In the genomic region with DNA sequence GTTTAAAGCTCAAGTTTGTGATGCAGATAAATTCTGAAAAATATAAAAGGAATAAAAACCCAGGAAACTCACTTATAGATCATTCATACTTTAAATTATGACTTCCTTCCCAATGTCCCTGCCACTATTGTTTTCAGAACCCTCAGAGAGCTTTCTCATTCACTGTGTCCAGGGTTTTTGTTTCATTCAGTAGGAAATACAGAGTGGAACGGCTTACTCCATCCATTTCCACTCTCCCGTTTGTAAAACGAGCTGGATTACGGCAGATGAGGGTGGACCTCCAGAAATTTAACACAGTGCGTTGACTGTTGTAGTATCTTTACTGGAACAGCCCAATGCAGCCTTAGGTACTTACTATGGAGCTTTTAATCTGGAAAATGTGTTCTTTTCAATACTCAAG, we compare ENCODE assay signal across 44 cellular contexts. TPM values are rescaled to one million over a fixed set of nuclear protein-coding genes. Genes with fewer than 3 reads are reported as not detected.
"Had no signal": no experiment of that assay in that cellular context is flagged by ENCODE, and none has a peak within 500 bp of the region (broad histone marks: within the 10 kb centered on the region; RNA-seq: fewer than 3 reads in every experiment).

No MANE protein-coding gene starts in this region.

- H3K27ac Mint-ChIP-seq: activated naive CD4-positive, alpha-beta T cell treated with anti-CD3 and anti-CD28 coated beads for 36 hours; activated naive CD4-positive, alpha-beta T cell treated with anti-CD3 and anti-CD28 coated beads, Interleukin-2, amount 10 ng/mL, durations not matched to agents 7 days and 5 days; activated naive CD4-positive, alpha-beta T cell treated with anti-CD3 and anti-CD28 coated beads, Interleukin-2, amount 50 U/mL, for 24 hours; activated naive CD4-positive, alpha-beta T cell treated with anti-CD3 and anti-CD28 coated beads, Interleukin-2, amount 50 U/mL, for 72 hours; activated naive CD8-positive, alpha-beta T cell; activated naive CD8-positive, alpha-beta T cell treated with anti-CD3 and anti-CD28 coated beads for 36 hours; activated naive CD8-positive, alpha-beta T cell treated with anti-CD3 and anti-CD28 coated beads, Interleukin-2, amount 10 ng/mL, durations not matched to agents 7 days and 5 days; activated naive CD8-positive, alpha-beta T cell treated with anti-CD3 and anti-CD28 coated beads, Interleukin-2, amount 50 U/mL, for 24 hours; activated T-cell treated with anti-CD3 and anti-CD28 coated beads, Interleukin-2, amount 50 U/mL, for 24 hours; activated T-cell treated with anti-CD3 and anti-CD28 coated beads, Interleukin-2, amount 50 U/mL, for 72 hours; activated T-helper 1 cell treated with anti-CD3 and anti-CD28 coated beads, Interleukin-12 subunit alpha, Interleukin-12 subunit beta, Interleukin-2, Interleukin-4 antibody, amounts not matched to agents 30 ng/mL and 10 ng/mL and 1 ng/mL, durations not matched to agents 14 hours and 24 hours and 36 hours; activated T-helper 17 cell treated with anti-CD3 and anti-CD28 coated beads, Interleukin-2, amount 50 U/mL, for 72 hours; activated T-helper 2 cell treated with anti-CD3 and anti-CD28 coated beads, Interferon-gamma antibody, Interleukin-2, Interleukin-4, amounts not matched to agents 10 μg/mL and 5 μg/mL and 100 μg/mL, durations not matched to agents 14 hours and 24 hours and 36 hours; brain had no signal

- H3K36me3 ChIP-seq: adrenal gland, ascending aorta, brain microvascular endothelial cell, breast epithelium, cardiac muscle cell had no signal

- H3K9me3 Mint-ChIP-seq: activated naive CD4-positive, alpha-beta T cell treated with anti-CD3 and anti-CD28 coated beads for 36 hours; activated naive CD4-positive, alpha-beta T cell treated with anti-CD3 and anti-CD28 coated beads, Interleukin-2, amount 10 ng/mL, durations not matched to agents 7 days and 5 days; activated naive CD4-positive, alpha-beta T cell treated with anti-CD3 and anti-CD28 coated beads, Interleukin-2, amount 50 U/mL, for 72 hours; activated naive CD8-positive, alpha-beta T cell treated with anti-CD3 and anti-CD28 coated beads, Interleukin-2, amount 10 ng/mL, durations not matched to agents 7 days and 5 days; activated naive CD8-positive, alpha-beta T cell treated with anti-CD3 and anti-CD28 coated beads, Interleukin-2, amount 50 U/mL, for 24 hours; activated T-cell treated with anti-CD3 and anti-CD28 coated beads, Interleukin-2, amount 50 U/mL, for 24 hours; activated T-cell treated with anti-CD3 and anti-CD28 coated beads, Interleukin-2, amount 50 U/mL, for 4 hours; activated T-helper 1 cell treated with anti-CD3 and anti-CD28 coated beads, Interleukin-12 subunit alpha, Interleukin-12 subunit beta, Interleukin-2, Interleukin-4 antibody, amounts not matched to agents 30 ng/mL and 10 ng/mL and 1 ng/mL, durations not matched to agents 14 hours and 24 hours and 36 hours; activated T-helper 17 cell treated with anti-CD3 and anti-CD28 coated beads, Interleukin-2, amount 50 U/mL, for 72 hours; activated T-helper 2 cell treated with anti-CD3 and anti-CD28 coated beads, Interferon-gamma antibody, Interleukin-2, Interleukin-4, amounts not matched to agents 10 μg/mL and 5 μg/mL and 100 μg/mL, durations not matched to agents 14 hours and 24 hours and 36 hours; central memory CD8-positive, alpha-beta T cell had no signal

- H3K27me3 ChIP-seq: adrenal gland, ascending aorta, body of pancreas, brain microvascular endothelial cell, cardiac muscle cell had no signal

- H3K4me1 Mint-ChIP-seq: activated naive CD8-positive, alpha-beta T cell treated with anti-CD3 and anti-CD28 coated beads for 36 hours; activated naive CD8-positive, alpha-beta T cell treated with anti-CD3 and anti-CD28 coated beads, Interleukin-2, amount 50 U/mL, for 24 hours; activated T-helper 17 cell treated with anti-CD3 and anti-CD28 coated beads, Interleukin-2, amount 50 U/mL, for 72 hours had no signal

- H3K36me3 Mint-ChIP-seq: activated naive CD4-positive, alpha-beta T cell treated with anti-CD3 and anti-CD28 coated beads, Interleukin-2, amount 10 ng/mL, durations not matched to agents 7 days and 5 days; activated naive CD8-positive, alpha-beta T cell; activated naive CD8-positive, alpha-beta T cell treated with anti-CD3 and anti-CD28 coated beads for 36 hours; activated naive CD8-positive, alpha-beta T cell treated with anti-CD3 and anti-CD28 coated beads, Interleukin-2, amount 10 ng/mL, durations not matched to agents 7 days and 5 days; brain had no signal

- DNase-seq: activated effector memory CD4-positive, alpha-beta T cell treated with anti-CD3 and anti-CD28 coated beads, Interleukin-2, amount 50 U/mL, for 16 hours; activated effector memory CD4-positive, alpha-beta T cell treated with Interleukin-2 at 50 U/mL for 16 hours; activated gamma-delta T cell; activated gamma-delta T cell treated with Interleukin-2 at 50 U/mL for 16 hours; activated naive CD4-positive, alpha-beta T cell; activated naive CD4-positive, alpha-beta T cell treated with anti-CD3 and anti-CD28 coated beads for 36 hours; activated naive CD4-positive, alpha-beta T cell treated with anti-CD3 and anti-CD28 coated beads, Interleukin-2, amount 10 ng/mL, durations not matched to agents 7 days and 5 days; activated naive CD4-positive, alpha-beta T cell treated with anti-CD3 and anti-CD28 coated beads, Interleukin-2, amount 50 U/mL, for 16 hours; activated naive CD4-positive, alpha-beta T cell treated with Interleukin-2 at 50 U/mL for 16 hours; activated naive CD8-positive, alpha-beta T cell treated with anti-CD3 and anti-CD28 coated beads for 36 hours; activated naive CD8-positive, alpha-beta T cell treated with anti-CD3 and anti-CD28 coated beads, Interleukin-2, amount 10 ng/mL, durations not matched to agents 7 days and 5 days; activated naive CD8-positive, alpha-beta T cell treated with anti-CD3 and anti-CD28 coated beads, Interleukin-2, amount 50 U/mL, for 24 hours; activated T-cell treated with anti-CD3 and anti-CD28 coated beads, Interleukin-2, amount 50 U/mL, for 1 hour; activated T-cell treated with anti-CD3 and anti-CD28 coated beads, Interleukin-2, amount 50 U/mL, for 24 hours; activated T-cell treated with anti-CD3 and anti-CD28 coated beads, Interleukin-2, amount 50 U/mL, for 4 hours; activated T-cell treated with anti-CD3 and anti-CD28 coated beads, Interleukin-2, amount 50 U/mL, for 48 hours; activated T-cell treated with anti-CD3 and anti-CD28 coated beads, Interleukin-2, amount 50 U/mL, for 72 hours; adrenal gland; amniotic stem cell; amygdala; anterior cingulate cortex; aorta; body of pancreas; brain microvascular endothelial cell; caudate nucleus; central memory CD4-positive, alpha-beta T cell; cerebellar nuclear complex had no signal

- H3K27ac ChIP-seq: adrenal gland, ascending aorta, body of pancreas, brain microvascular endothelial cell, breast epithelium, cardiac muscle cell had no signal

- H3K4me1 ChIP-seq: adrenal gland, ascending aorta, body of pancreas, breast epithelium had no signal

- ATAC-seq: activated naive CD4-positive, alpha-beta T cell treated with anti-CD3 and anti-CD28 coated beads, Interleukin-2, amount 50 U/mL, for 72 hours; activated naive CD8-positive, alpha-beta T cell treated with anti-CD3 and anti-CD28 coated beads, Interleukin-2, amount 50 U/mL, for 24 hours; activated T-cell treated with anti-CD3 and anti-CD28 coated beads, Interleukin-2, amount 50 U/mL, for 4 hours; activated T-cell treated with anti-CD3 and anti-CD28 coated beads, Interleukin-2, amount 50 U/mL, for 72 hours; activated T-helper 17 cell treated with anti-CD3 and anti-CD28 coated beads, Interleukin-2, amount 50 U/mL, for 72 hours; body of pancreas had no signal

- H3K4me3 Mint-ChIP-seq: activated naive CD4-positive, alpha-beta T cell treated with anti-CD3 and anti-CD28 coated beads for 36 hours; activated naive CD4-positive, alpha-beta T cell treated with anti-CD3 and anti-CD28 coated beads, Interleukin-2, amount 10 ng/mL, durations not matched to agents 7 days and 5 days; activated naive CD4-positive, alpha-beta T cell treated with anti-CD3 and anti-CD28 coated beads, Interleukin-2, amount 50 U/mL, for 24 hours; activated naive CD8-positive, alpha-beta T cell; activated naive CD8-positive, alpha-beta T cell treated with anti-CD3 and anti-CD28 coated beads for 36 hours; activated naive CD8-positive, alpha-beta T cell treated with anti-CD3 and anti-CD28 coated beads, Interleukin-2, amount 10 ng/mL, durations not matched to agents 7 days and 5 days; activated naive CD8-positive, alpha-beta T cell treated with anti-CD3 and anti-CD28 coated beads, Interleukin-2, amount 50 U/mL, for 24 hours; activated T-cell treated with anti-CD3 and anti-CD28 coated beads, Interleukin-2, amount 50 U/mL, for 24 hours; activated T-cell treated with anti-CD3 and anti-CD28 coated beads, Interleukin-2, amount 50 U/mL, for 4 hours; activated T-cell treated with anti-CD3 and anti-CD28 coated beads, Interleukin-2, amount 50 U/mL, for 72 hours; activated T-helper 1 cell treated with anti-CD3 and anti-CD28 coated beads, Interleukin-12 subunit alpha, Interleukin-12 subunit beta, Interleukin-2, Interleukin-4 antibody, amounts not matched to agents 30 ng/mL and 10 ng/mL and 1 ng/mL, durations not matched to agents 14 hours and 24 hours and 36 hours; activated T-helper 17 cell treated with anti-CD3 and anti-CD28 coated beads, Interleukin-2, amount 50 U/mL, for 72 hours; brain; central memory CD8-positive, alpha-beta T cell had no signal

- H3K9me3 ChIP-seq: adrenal gland, ascending aorta, body of pancreas had no signal

- FAIRE-seq: astrocyte, bronchial epithelial cell had no signal

- H3K4me3 ChIP-seq: adrenal gland, ascending aorta, body of pancreas, breast epithelium, cardiac muscle cell had no signal

RNA-seq across cellular contexts. Expression of gene BPIFA1, which starts 23.6 kb away (rescaled TPM):
- total RNA-seq: activated naive CD4-positive, alpha-beta T cell treated with anti-CD3 and anti-CD28 coated beads for 36 hours; activated naive CD4-positive, alpha-beta T cell treated with anti-CD3 and anti-CD28 coated beads, Interleukin-2, amount 50 U/mL, for 72 hours; activated naive CD8-positive, alpha-beta T cell treated with anti-CD3 and anti-CD28 coated beads for 36 hours; activated naive CD8-positive, alpha-beta T cell treated with anti-CD3 and anti-CD28 coated beads, Interleukin-2, amount 10 ng/mL, durations not matched to agents 7 days and 5 days; activated T-cell treated with anti-CD3 and anti-CD28 coated beads, Interleukin-2, amount 50 U/mL, for 4 hours; activated T-cell treated with anti-CD3 and anti-CD28 coated beads, Interleukin-2, amount 50 U/mL, for 72 hours; activated T-helper 1 cell treated with anti-CD3 and anti-CD28 coated beads, Interleukin-12 subunit alpha, Interleukin-12 subunit beta, Interleukin-2, Interleukin-4 antibody, amounts not matched to agents 30 ng/mL and 10 ng/mL and 1 ng/mL, durations not matched to agents 14 hours and 24 hours and 36 hours; activated T-helper 17 cell treated with anti-CD3 and anti-CD28 coated beads, Interleukin-2, amount 50 U/mL, for 72 hours; activated T-helper 2 cell treated with anti-CD3 and anti-CD28 coated beads, Interferon-gamma antibody, Interleukin-2, Interleukin-4, amounts not matched to agents 10 μg/mL and 5 μg/mL and 100 μg/mL, durations not matched to agents 14 hours and 24 hours and 36 hours; adrenal gland; aorta; ascending aorta; astrocyte; body of pancreas; breast epithelium; bronchial epithelial cell; cardiac muscle cell; cardiac septum; cerebellum; chondrocyte had no signal
- polyA plus RNA-seq: adipose tissue, adrenal gland, aorta, cardiac muscle cell had no signal

RNA-seq across cellular contexts. Expression of gene BPIFB1, which starts 23.6 kb away (rescaled TPM):
- total RNA-seq: activated naive CD4-positive, alpha-beta T cell treated with anti-CD3 and anti-CD28 coated beads for 36 hours; activated naive CD4-positive, alpha-beta T cell treated with anti-CD3 and anti-CD28 coated beads, Interleukin-2, amount 50 U/mL, for 72 hours; activated naive CD8-positive, alpha-beta T cell treated with anti-CD3 and anti-CD28 coated beads for 36 hours; activated naive CD8-positive, alpha-beta T cell treated with anti-CD3 and anti-CD28 coated beads, Interleukin-2, amount 10 ng/mL, durations not matched to agents 7 days and 5 days; activated T-cell treated with anti-CD3 and anti-CD28 coated beads, Interleukin-2, amount 50 U/mL, for 4 hours; activated T-cell treated with anti-CD3 and anti-CD28 coated beads, Interleukin-2, amount 50 U/mL, for 72 hours; activated T-helper 1 cell treated with anti-CD3 and anti-CD28 coated beads, Interleukin-12 subunit alpha, Interleukin-12 subunit beta, Interleukin-2, Interleukin-4 antibody, amounts not matched to agents 30 ng/mL and 10 ng/mL and 1 ng/mL, durations not matched to agents 14 hours and 24 hours and 36 hours; activated T-helper 17 cell treated with anti-CD3 and anti-CD28 coated beads, Interleukin-2, amount 50 U/mL, for 72 hours; activated T-helper 2 cell treated with anti-CD3 and anti-CD28 coated beads, Interferon-gamma antibody, Interleukin-2, Interleukin-4, amounts not matched to agents 10 μg/mL and 5 μg/mL and 100 μg/mL, durations not matched to agents 14 hours and 24 hours and 36 hours; aorta; ascending aorta; astrocyte; body of pancreas; bronchial epithelial cell; cardiac muscle cell; cardiac septum; chondrocyte had no signal
- polyA plus RNA-seq: cardiac muscle cell had no signal

RNA-seq across cellular contexts. Expression of gene BPIFA3, which starts 42.2 kb away (rescaled TPM):
- total RNA-seq: activated naive CD4-positive, alpha-beta T cell treated with anti-CD3 and anti-CD28 coated beads for 36 hours; activated naive CD4-positive, alpha-beta T cell treated with anti-CD3 and anti-CD28 coated beads, Interleukin-2, amount 50 U/mL, for 72 hours; activated naive CD8-positive, alpha-beta T cell treated with anti-CD3 and anti-CD28 coated beads for 36 hours; activated naive CD8-positive, alpha-beta T cell treated with anti-CD3 and anti-CD28 coated beads, Interleukin-2, amount 10 ng/mL, durations not matched to agents 7 days and 5 days; activated T-cell treated with anti-CD3 and anti-CD28 coated beads, Interleukin-2, amount 50 U/mL, for 4 hours; activated T-cell treated with anti-CD3 and anti-CD28 coated beads, Interleukin-2, amount 50 U/mL, for 72 hours; activated T-helper 1 cell treated with anti-CD3 and anti-CD28 coated beads, Interleukin-12 subunit alpha, Interleukin-12 subunit beta, Interleukin-2, Interleukin-4 antibody, amounts not matched to agents 30 ng/mL and 10 ng/mL and 1 ng/mL, durations not matched to agents 14 hours and 24 hours and 36 hours; activated T-helper 17 cell treated with anti-CD3 and anti-CD28 coated beads, Interleukin-2, amount 50 U/mL, for 72 hours; activated T-helper 2 cell treated with anti-CD3 and anti-CD28 coated beads, Interferon-gamma antibody, Interleukin-2, Interleukin-4, amounts not matched to agents 10 μg/mL and 5 μg/mL and 100 μg/mL, durations not matched to agents 14 hours and 24 hours and 36 hours; adrenal gland; aorta; ascending aorta; astrocyte; body of pancreas; breast epithelium; bronchial epithelial cell; cardiac muscle cell; cardiac septum; cerebellum; chondrocyte had no signal
- polyA plus RNA-seq: adipose tissue, adrenal gland, aorta, cardiac muscle cell had no signal
